8 cellular contexts compared by ENCODE assay signal in the genomic region with DNA sequence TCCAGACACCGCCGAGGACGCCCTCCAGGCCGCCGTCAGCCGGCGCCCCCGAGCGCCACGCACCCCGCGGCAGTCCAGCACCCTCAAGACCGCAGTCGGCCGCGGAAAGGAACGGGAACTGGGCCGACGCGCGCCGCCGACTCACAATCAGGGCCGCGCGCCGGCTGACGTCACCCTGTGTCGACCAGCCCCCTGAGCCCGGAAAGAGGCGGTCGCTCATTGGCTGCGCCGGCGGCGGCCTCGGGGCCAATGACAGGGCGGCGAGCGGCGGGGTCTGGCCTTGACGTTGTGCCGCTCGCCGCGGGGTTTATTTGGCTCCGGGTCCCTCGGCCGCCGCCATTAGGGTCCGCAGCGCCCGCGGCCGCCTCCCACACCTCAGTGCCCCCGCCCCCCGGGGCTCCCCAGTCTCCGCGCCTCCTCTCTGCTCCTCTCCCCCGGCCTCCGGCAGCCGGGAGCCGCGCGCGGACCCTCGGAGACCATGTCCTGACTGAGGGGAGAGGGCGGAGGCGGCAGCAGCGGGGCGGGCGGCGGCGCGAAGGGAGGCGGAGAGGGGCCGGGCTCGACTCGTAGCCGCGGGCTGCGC. TPM values are rescaled to one million over a fixed set of nuclear protein-coding genes. Genes with fewer than 3 reads are reported as not detected.
DNase-seq lines count a peak whose midpoint lies in the region; ATAC-seq and TF ChIP-seq lines count a peak whose summit lies in the region.

No MANE protein-coding gene starts in this region.

- H3K4me3 ChIP-seq in PC-9: peak overlapping the region; percentile 80
- peak overlapping the region; percentile 93 to 98 (median 94) for H3K4me3 ChIP-seq in esophagus muscularis mucosa
- H3K4me3 ChIP-seq in muscle layer of colon (ENCODE audit: low read depth in 1 of 2, low read length in 2 of 2): peak overlapping the region; percentile 63 to 70

- no peaks in the 10 kb centered on the region for H3K27me3 ChIP-seq in PC-9 (ENCODE audit: insufficient read depth, low read depth)
- no peaks in the 10 kb centered on the region for H3K27me3 ChIP-seq in esophagus muscularis mucosa
- no peaks in the 10 kb centered on the region for H3K27me3 ChIP-seq in muscle layer of colon (ENCODE audit: control insufficient read depth in 1 of 2, insufficient read depth in 2 of 2, low read length in 2 of 2)

- CTCF ChIA-PET in PC-9 (lab: Charles Lee): no interaction called here

- H3F3A ChIP-seq in PC-9 (ENCODE audit: insufficient read depth, low read depth): peaks cover 14% of the 10 kb centered on the region; the same call in 1 of the 2 replicates

- peak; percentile 93 for ATAC-seq in GM21619 (IDR thresholded peaks at IDR 0.05; ENCODE audit: unreplicated experiment)

- H3K9me3 ChIP-seq in PC-9 (ENCODE audit: insufficient read depth, low read depth): no peaks in the 10 kb centered on the region
- no peaks in the 10 kb centered on the region for H3K9me3 ChIP-seq in esophagus muscularis mucosa
- no peaks in the 10 kb centered on the region for H3K9me3 ChIP-seq in muscle layer of colon (ENCODE audit: low read length)

- TF ChIP-seq RAD21 in Ishikawa (IDR thresholded peaks at IDR 0.05; ENCODE audit: low read depth): no peak; the same call in 1 of the 2 replicates

- WGBS in esophagus muscularis mucosa: 0% methylated on average over 37 of the region's 82 CpGs

- H3K36me3 ChIP-seq in PC-9 (ENCODE audit: low read depth): no peaks in the 10 kb centered on the region
- H3K36me3 ChIP-seq in esophagus muscularis mucosa: no peaks in the 10 kb centered on the region
- H3K36me3 ChIP-seq in muscle layer of colon (ENCODE audit: insufficient read depth, low read length): no peaks in the 10 kb centered on the region

- peak overlapping the region; percentile 75 for H3K4me2 ChIP-seq in PC-9

- no peaks in the 10 kb centered on the region for H3K9me2 ChIP-seq in PC-9 (ENCODE audit: insufficient read depth)

- H3K4me1 ChIP-seq in PC-9 (replicated peaks; ENCODE audit: insufficient read depth): peaks cover 27% of the 10 kb centered on the region
- peaks cover 43 to 55% (median 53%) of the 10 kb centered on the region in 4 donors for H3K4me1 ChIP-seq in esophagus muscularis mucosa
- peaks cover 38% of the 10 kb centered on the region for H3K4me1 ChIP-seq in muscle layer of colon (ENCODE audit: insufficient read depth, low read length)

- peaks cover 44% of the 10 kb centered on the region for H3K79me2 ChIP-seq in PC-9 (ENCODE audit: low read depth)

- intact Hi-C loops in PC-9 (cut with micrococcal nuclease; ENCODE audit: unreplicated experiment) (no loop called here), esophagus muscularis mucosa (cut with DNase I) (loop anchor here (5.0 to 10.0 kb wide), 3 partner anchors 114 to 238 kb away; a partner anchor contains a TSS)

- DNase-seq in DMS53 (lab: John Stamatoyannopoulos, UW): peak; percentile 98
- DNase-seq in PC-9: peak; percentile 75 to 92
- DNase-seq in activated T-cell treated with anti-CD3 and anti-CD28 coated beads, Interleukin-2, amount 50 U/mL, for 48 hours: peak; percentile 97
- DNase-seq in esophagus muscularis mucosa (ENCODE audit: extremely low spot score): peak; percentile 100
- peak; percentile 93 to 94 for DNase-seq in stimulated activated CD8-positive, alpha-beta memory T cell treated with anti-CD3 and anti-CD28 coated beads, Interleukin-7, amount 100 ng/mL, for 1 hour (ENCODE audit: low read depth in 2 of 2)

- H2AFZ ChIP-seq in PC-9: peak overlapping the region; percentile 74

- TF ChIP-seq POLR2A in esophagus muscularis mucosa (IDR thresholded peaks at IDR 0.05; ENCODE audit: low read depth): peak; percentile 83

- TF ChIP-seq EP300 in Ishikawa (IDR thresholded peaks at IDR 0.05; ENCODE audit: borderline replicate concordance): peak; percentile 30; the same call in 1 of the 2 replicates
- TF ChIP-seq EP300 in esophagus muscularis mucosa (IDR thresholded peaks at IDR 0.05): no peak

- POLR2A ChIA-PET in PC-9 (lab: Charles Lee; ENCODE audit: unreplicated experiment): interaction anchor here (0.6 to 0.7 kb wide), 2 partner anchors 24 to 852 kb away, joined by 3 read pairs; no protein-coding TSS in a partner anchor

- H3K27ac ChIP-seq in PC-9: peak overlapping the region; percentile 64
- peak overlapping the region; percentile 98 to 100 (median 98) for H3K27ac ChIP-seq in esophagus muscularis mucosa (replicated peaks in 1 of 4)
- H3K27ac ChIP-seq in muscle layer of colon (ENCODE audit: low read depth, low read length): peak overlapping the region; percentile 80

- H3K9ac ChIP-seq in muscle layer of colon (ENCODE audit: low read length): peak overlapping the region; percentile 90

- TF ChIP-seq CTCF in PC-9 (conservative IDR thresholded peaks at IDR 0.05): no peak
- no peak for TF ChIP-seq CTCF in esophagus muscularis mucosa (IDR thresholded peaks at IDR 0.05)

- peaks cover 21% of the 10 kb centered on the region for H4K20me1 ChIP-seq in PC-9 (ENCODE audit: insufficient read depth)

- no TSS peak for BruUV-seq in PC-9 (replicated peaks; lab: Mats Ljungman, UMichigan)

TF ChIP-seq in Ishikawa, 13 proteins besides CTCF, POLR2A, EP300 and RAD21:
- peak; percentile 31 for TF ChIP-seq TEAD4 (IDR thresholded peaks at IDR 0.05)
- TF ChIP-seq ZBTB7A (IDR thresholded peaks at IDR 0.05; ENCODE audit: low read depth): peak; percentile 95
- TF ChIP-seq, protein P1, sequence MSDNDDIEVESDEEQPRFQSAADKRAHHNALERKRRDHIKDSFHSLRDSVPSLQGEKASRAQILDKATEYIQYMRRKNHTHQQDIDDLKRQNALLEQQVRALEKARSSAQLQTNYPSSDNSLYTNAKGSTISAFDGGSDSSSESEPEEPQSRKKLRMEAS (IDR thresholded peaks at IDR 0.05): peak; percentile 63
- TF ChIP-seq, protein P2, sequence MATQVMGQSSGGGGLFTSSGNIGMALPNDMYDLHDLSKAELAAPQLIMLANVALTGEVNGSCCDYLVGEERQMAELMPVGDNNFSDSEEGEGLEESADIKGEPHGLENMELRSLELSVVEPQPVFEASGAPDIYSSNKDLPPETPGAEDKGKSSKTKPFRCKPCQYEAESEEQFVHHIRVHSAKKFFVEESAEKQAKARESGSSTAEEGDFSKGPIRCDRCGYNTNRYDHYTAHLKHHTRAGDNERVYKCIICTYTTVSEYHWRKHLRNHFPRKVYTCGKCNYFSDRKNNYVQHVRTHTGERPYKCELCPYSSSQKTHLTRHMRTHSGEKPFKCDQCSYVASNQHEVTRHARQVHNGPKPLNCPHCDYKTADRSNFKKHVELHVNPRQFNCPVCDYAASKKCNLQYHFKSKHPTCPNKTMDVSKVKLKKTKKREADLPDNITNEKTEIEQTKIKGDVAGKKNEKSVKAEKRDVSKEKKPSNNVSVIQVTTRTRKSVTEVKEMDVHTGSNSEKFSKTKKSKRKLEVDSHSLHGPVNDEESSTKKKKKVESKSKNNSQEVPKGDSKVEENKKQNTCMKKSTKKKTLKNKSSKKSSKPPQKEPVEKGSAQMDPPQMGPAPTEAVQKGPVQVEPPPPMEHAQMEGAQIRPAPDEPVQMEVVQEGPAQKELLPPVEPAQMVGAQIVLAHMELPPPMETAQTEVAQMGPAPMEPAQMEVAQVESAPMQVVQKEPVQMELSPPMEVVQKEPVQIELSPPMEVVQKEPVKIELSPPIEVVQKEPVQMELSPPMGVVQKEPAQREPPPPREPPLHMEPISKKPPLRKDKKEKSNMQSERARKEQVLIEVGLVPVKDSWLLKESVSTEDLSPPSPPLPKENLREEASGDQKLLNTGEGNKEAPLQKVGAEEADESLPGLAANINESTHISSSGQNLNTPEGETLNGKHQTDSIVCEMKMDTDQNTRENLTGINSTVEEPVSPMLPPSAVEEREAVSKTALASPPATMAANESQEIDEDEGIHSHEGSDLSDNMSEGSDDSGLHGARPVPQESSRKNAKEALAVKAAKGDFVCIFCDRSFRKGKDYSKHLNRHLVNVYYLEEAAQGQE (IDR thresholded peaks at IDR 0.05; ENCODE audit: low read depth): peak; percentile 52
- TF ChIP-seq FOXM1 (IDR thresholded peaks at IDR 0.05; ENCODE audit: borderline replicate concordance, low read depth): no peak
- no peak for TF ChIP-seq CEBPB (IDR thresholded peaks at IDR 0.05)
- peak; percentile 9; the same call in 1 of the 2 replicates for TF ChIP-seq EGR1 (IDR thresholded peaks at IDR 0.05)
- TF ChIP-seq TCF12 (IDR thresholded peaks at IDR 0.05; ENCODE audit: low read depth): peak; percentile 66; the same call in 1 of the 2 replicates
- peak; percentile 94 for TF ChIP-seq TAF1 (IDR thresholded peaks at IDR 0.05; ENCODE audit: low read depth)
- peak; percentile 90 for TF ChIP-seq YY1 (IDR thresholded peaks at IDR 0.05; ENCODE audit: low read depth)
- TF ChIP-seq, protein P3, sequence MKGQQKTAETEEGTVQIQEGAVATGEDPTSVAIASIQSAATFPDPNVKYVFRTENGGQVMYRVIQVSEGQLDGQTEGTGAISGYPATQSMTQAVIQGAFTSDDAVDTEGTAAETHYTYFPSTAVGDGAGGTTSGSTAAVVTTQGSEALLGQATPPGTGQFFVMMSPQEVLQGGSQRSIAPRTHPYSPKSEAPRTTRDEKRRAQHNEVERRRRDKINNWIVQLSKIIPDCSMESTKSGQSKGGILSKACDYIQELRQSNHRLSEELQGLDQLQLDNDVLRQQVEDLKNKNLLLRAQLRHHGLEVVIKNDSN (IDR thresholded peaks at IDR 0.05): peak; percentile 21; the same call in 1 of the 2 replicates
- TF ChIP-seq NFIC (IDR thresholded peaks at IDR 0.05): peak; percentile 59
- peak; percentile 89 for TF ChIP-seq CREB1 (IDR thresholded peaks at IDR 0.05; ENCODE audit: low read depth)

RNA-seq across cellular contexts. Expression of a gene that starts 25.2 kb away (rescaled TPM):
- total RNA-seq in PC-9 (2021): 9.9 and 10.9 TPM in 2 replicates
- 10 to 100 TPM; 30.7 to 42.9 (median 34.8) TPM for total RNA-seq in esophagus muscularis mucosa

Comparison
In these comparisons a context has a peak if more than half of its experiments do, and no peak if none do; other contexts are left out.
1. Peak in every context shown above with its lines: DNase-seq, ATAC-seq, H3K4me3 ChIP-seq and H3K27ac ChIP-seq.